In the genomic region with DNA sequence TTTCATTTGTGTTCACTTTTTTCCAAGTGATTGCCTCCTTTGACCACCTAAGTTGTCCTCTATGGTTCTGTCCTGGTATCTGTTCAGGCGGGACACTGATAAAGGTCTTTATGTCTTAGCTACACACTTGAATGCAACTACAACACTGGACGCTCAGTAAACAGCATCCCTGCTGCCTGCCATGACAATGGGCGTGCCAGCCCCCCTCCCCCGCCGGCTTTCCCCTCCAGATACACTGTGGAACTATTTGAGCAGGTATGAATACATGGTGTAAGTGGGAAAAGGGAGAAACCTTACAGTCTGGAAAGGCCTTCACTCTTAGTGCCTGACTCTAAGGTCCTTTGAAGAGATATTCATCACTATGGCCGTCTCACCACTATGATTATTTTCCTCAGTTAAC, we compare ENCODE assay signal across 23 cellular contexts.
"Had no signal": no experiment of that assay in that cellular context is flagged by ENCODE, and none has a peak within 500 bp of the region (broad histone marks: within the 10 kb centered on the region; RNA-seq: fewer than 3 reads in every experiment).

No MANE protein-coding gene starts in this region.

- H3K27me3 Mint-ChIP-seq: naive thymus-derived CD8-positive, alpha-beta T cell; progenitor cell of endocrine pancreas; stimulated activated naive CD8-positive, alpha-beta T cell treated with anti-CD3 and anti-CD28 coated beads, Interleukin-15, Interleukin-2, amounts not matched to agents 100 ng/mL and 50 ng/mL, for 24 hours had no signal

- H3K27me3 ChIP-seq: heart right ventricle, hepatocyte, ovary, right atrium auricular region, spleen, suprapubic skin, tibial artery, upper lobe of right lung had no signal

- H3K27ac ChIP-seq: heart right ventricle, hepatocyte, lower lobe of right lung, ovary, right atrium auricular region, suprapubic skin, thoracic aorta, tibial artery, upper lobe of right lung had no signal

- H3K4me2 ChIP-seq: hepatocyte had no signal

- ATAC-seq: heart right ventricle; left lobe of liver; left ventricle myocardium superior; lower lobe of right lung; naive thymus-derived CD8-positive, alpha-beta T cell; sciatic nerve; stimulated activated effector memory CD8-positive, alpha-beta T cell treated with anti-CD3 and anti-CD28 coated beads, Interleukin-12 subunit alpha, Interleukin-12 subunit beta, amount 100 ng/mL, for 72 hours; upper lobe of right lung had no signal

- H3K36me3 ChIP-seq: ovary had no signal

- H3K9me3 Mint-ChIP-seq: naive thymus-derived CD8-positive, alpha-beta T cell; stimulated activated effector memory CD8-positive, alpha-beta T cell treated with anti-CD3 and anti-CD28 coated beads, Interleukin-12 subunit alpha, Interleukin-12 subunit beta, amount 100 ng/mL, for 72 hours; stimulated activated naive CD8-positive, alpha-beta T cell treated with anti-CD3 and anti-CD28 coated beads, Interleukin-15, Interleukin-2, amounts not matched to agents 100 ng/mL and 50 ng/mL, for 24 hours had no signal

- H3K27ac Mint-ChIP-seq: progenitor cell of endocrine pancreas; stimulated activated effector memory CD8-positive, alpha-beta T cell treated with anti-CD3 and anti-CD28 coated beads, Interleukin-12 subunit alpha, Interleukin-12 subunit beta, amount 100 ng/mL, for 72 hours; stimulated activated naive CD8-positive, alpha-beta T cell treated with anti-CD3 and anti-CD28 coated beads, Interleukin-15, Interleukin-2, amounts not matched to agents 100 ng/mL and 50 ng/mL, for 24 hours had no signal

- H3K79me2 ChIP-seq: hepatocyte had no signal

- DNase-seq: heart right ventricle; islet precursor cell; left ventricle myocardium superior; lower lobe of right lung; mammary epithelial cell; mesenchymal stem cell; naive thymus-derived CD8-positive, alpha-beta T cell; ovary; small intestine; spleen; stimulated activated CD4-positive, alpha-beta T cell treated with anti-CD3 and anti-CD28 coated beads, Interleukin-4, amount 100 ng/mL, for 24 hours; stimulated activated naive CD4-positive, alpha-beta T cell; tibial artery; upper lobe of right lung had no signal

- H3K4me3 Mint-ChIP-seq: naive thymus-derived CD8-positive, alpha-beta T cell; stimulated activated effector memory CD8-positive, alpha-beta T cell treated with anti-CD3 and anti-CD28 coated beads, Interleukin-12 subunit alpha, Interleukin-12 subunit beta, amount 100 ng/mL, for 72 hours; stimulated activated naive CD8-positive, alpha-beta T cell treated with anti-CD3 and anti-CD28 coated beads, Interleukin-15, Interleukin-2, amounts not matched to agents 100 ng/mL and 50 ng/mL, for 24 hours had no signal

- H3K9me3 ChIP-seq: heart right ventricle, lower lobe of right lung, ovary, right atrium auricular region, spleen, suprapubic skin, thoracic aorta, tibial artery, upper lobe of right lung had no signal

- H3K4me3 ChIP-seq: heart right ventricle, hepatocyte, lower lobe of right lung, ovary, right atrium auricular region, spleen, suprapubic skin, thoracic aorta, tibial artery, upper lobe of right lung had no signal

- H2AFZ ChIP-seq: hepatocyte had no signal
